ENCODE assay signal across 11 cellular contexts in genomic region chr6:87483929-87484328, GRCh38. TPM values are rescaled to one million over a fixed set of nuclear protein-coding genes. Genes with fewer than 3 reads are reported as not detected.
DNase-seq lines count a peak whose midpoint lies in the region.
"Had no signal": no experiment of that assay in that cellular context is flagged by ENCODE, and none has a peak within 500 bp of the region (broad histone marks: within the 10 kb centered on the region; RNA-seq: fewer than 3 reads in every experiment).

No MANE protein-coding gene starts in this region.

- no peak overlapping the region for H2AFZ ChIP-seq in Karpas-422 (ENCODE audit: low read length)

- H2BK15ac ChIP-seq in mesendoderm (replicated peaks; ENCODE audit: low read depth), result no peak overlapping the region

- H3K9me3 ChIP-seq in Karpas-422 (ENCODE audit: low read length), result no peaks in the 10 kb centered on the region
- H3K9me3 ChIP-seq: adrenal gland, ovary, tibial nerve had no signal

- no peaks in the 10 kb centered on the region for H3K79me1 ChIP-seq in mesendoderm (ENCODE audit: low read length)

- no peak overlapping the region for H3K56ac ChIP-seq in mesendoderm (ENCODE audit: low read length)

- H3K4me1 ChIP-seq in Karpas-422 (ENCODE audit: low read length) (no peaks in the 10 kb centered on the region), mesendoderm (ENCODE audit: control insufficient read depth, low read depth, low read length) (no peaks in the 10 kb centered on the region)
- H3K4me1 ChIP-seq: tibial nerve had no signal

- H2BK5ac ChIP-seq in mesendoderm (ENCODE audit: low read length), result no peak overlapping the region

- no peak overlapping the region for H2AK5ac ChIP-seq in mesendoderm (ENCODE audit: low read length)

- no peak overlapping the region for H3K18ac ChIP-seq in mesendoderm (ENCODE audit: low read length)

- H2BK120ac ChIP-seq in mesendoderm (ENCODE audit: low read depth, low read length), result no peak overlapping the region

- H3K4me3 ChIP-seq in Karpas-422 (ENCODE audit: low read length) (no peak overlapping the region), mesendoderm (ENCODE audit: low read length) (no peak overlapping the region)
- H3K4me3 ChIP-seq: adrenal gland, ovary, tibial nerve had no signal

- H3K4ac ChIP-seq in mesendoderm (ENCODE audit: low read depth, low read length), result no peak overlapping the region

- no peak overlapping the region for H3K23ac ChIP-seq in mesendoderm (ENCODE audit: low read length)

- H3K9me2 ChIP-seq in Karpas-422 (replicated peaks; ENCODE audit: insufficient read depth, low read length), result no peaks in the 10 kb centered on the region

- H3K36me3 ChIP-seq in Karpas-422 (ENCODE audit: insufficient read depth, low read length) (no peaks in the 10 kb centered on the region), mesendoderm (ENCODE audit: control insufficient read depth, insufficient read depth, low read length) (no peaks in the 10 kb centered on the region)
- H3K36me3 ChIP-seq: adrenal gland, ovary had no signal

- H3K4me2 ChIP-seq in Karpas-422 (ENCODE audit: low read depth, low read length, poor library complexity, severe bottlenecking) (no peak overlapping the region), mesendoderm (ENCODE audit: low read length) (no peak overlapping the region)

- H4K5ac ChIP-seq in mesendoderm (ENCODE audit: low read length), result no peak overlapping the region

- H3K27ac ChIP-seq in Karpas-422 (ENCODE audit: low read length), result no peak overlapping the region
- H3K27ac ChIP-seq in mesendoderm (ENCODE audit: low read depth, low read length), result no peak overlapping the region
- H3K27ac ChIP-seq: adrenal gland, ovary, tibial nerve had no signal

- DNase-seq in GF-D8 (lab: John Stamatoyannopoulos, UW), result peak; percentile 20
- DNase-seq in Karpas-422, result peak; percentile 75
- DNase-seq in amniotic epithelial cell (ENCODE audit: low read depth), result peak; percentile 84
- DNase-seq in mesendoderm, result peak; percentile 94
- DNase-seq in C1 segment of cervical spinal cord (lab: John Stamatoyannopoulos, UW), result no peak
- DNase-seq in cortex of kidney (lab: John Stamatoyannopoulos, UW), result no peak
- DNase-seq in GM19240 (ENCODE audit: insufficient read length, low spot score), result no peak
- DNase-seq: NCI-H2227 treated with DMSO at 0.1 percent for 48 hours, ovary had no signal

- no peaks in the 10 kb centered on the region for H4K20me1 ChIP-seq in Karpas-422 (ENCODE audit: insufficient read depth, low read depth, low read length)

- no CpG with 5 or more reads among the region's 9 CpGs for WGBS in mesendoderm (ENCODE audit: extremely low coverage, insufficient coverage, low lambda C conversion rate)

- H3K9ac ChIP-seq in Karpas-422 (ENCODE audit: low read length) (no peak overlapping the region), mesendoderm (ENCODE audit: low read length) (no peak overlapping the region)

- H4K8ac ChIP-seq in mesendoderm (ENCODE audit: low read depth, low read length), result no peak overlapping the region

- no peaks in the 10 kb centered on the region for H3K27me3 ChIP-seq in Karpas-422 (ENCODE audit: low read length)
- H3K27me3 ChIP-seq in mesendoderm (ENCODE audit: insufficient read depth, low read length, poor library complexity), result no peaks in the 10 kb centered on the region
- H3K27me3 ChIP-seq: adrenal gland, ovary, tibial nerve had no signal

- H3K79me2 ChIP-seq in Karpas-422 (ENCODE audit: low read length) (peaks cover 33% of the 10 kb centered on the region), mesendoderm (ENCODE audit: control insufficient read depth, insufficient read depth, low read length) (no peaks in the 10 kb centered on the region)

RNA-seq across cellular contexts. Expression of gene SLC35A1, which starts 11.2 kb away (rescaled TPM):
- 13.1 and 31.6 TPM in 2 replicates for total RNA-seq in Karpas-422 (2014; rRNA removed; shearing (Covaris generic); ENCODE audit: low replicate concordance)
- 3.0 TPM for polyA plus RNA-seq in mesendoderm (2013, experiment 1 of 2)
- 3.3 TPM for polyA plus RNA-seq in mesendoderm (2013, experiment 2 of 2)

Comparison
In these comparisons a context has a peak if more than half of its experiments do, and no peak if none do; other contexts are left out.
1. DNase-seq: peak in GF-D8 (single experiment), Karpas-422 (single experiment), amniotic epithelial cell (single experiment) and mesendoderm (single experiment); none in C1 segment of cervical spinal cord (0 of 14), cortex of kidney (single experiment) and GM19240 (single experiment).